ENCODE assay signal across 25 cellular contexts in genomic region chr9:89863141-89863540, GRCh38.
DNase-seq lines count a peak whose midpoint lies in the region; ATAC-seq and TF ChIP-seq lines count a peak whose summit lies in the region.
"Had no signal": no experiment of that assay in that cellular context is flagged by ENCODE, and none has a peak within 500 bp of the region (broad histone marks: within the 10 kb centered on the region; RNA-seq: fewer than 3 reads in every experiment).

No MANE protein-coding gene starts in this region.

- no peak overlapping the region for H3K4me3 ChIP-seq in upper lobe of right lung
- H3K4me3 ChIP-seq: SJCRH30 had no signal

- POLR2A ChIA-PET in activated naive CD8-positive, alpha-beta T cell treated with anti-CD3 and anti-CD28 coated beads, Interleukin-2, amount 10 ng/mL, durations not matched to agents 7 days and 5 days (lab: Charles Lee): no interaction called here

- no peak overlapping the region for H3K4me3 Mint-ChIP-seq in activated naive CD8-positive, alpha-beta T cell treated with anti-CD3 and anti-CD28 coated beads, Interleukin-2, amount 10 ng/mL, durations not matched to agents 7 days and 5 days
- no peak overlapping the region for H3K4me3 Mint-ChIP-seq in activated naive CD8-positive, alpha-beta T cell treated with anti-CD3 and anti-CD28 coated beads, Interleukin-2, amount 50 U/mL, for 24 hours
- no peak overlapping the region for H3K4me3 Mint-ChIP-seq in glutamatergic neuron (ENCODE audit: unreplicated experiment)
- no peak overlapping the region for H3K4me3 Mint-ChIP-seq in nephron
- H3K4me3 Mint-ChIP-seq: CD4-positive, alpha-beta memory T cell had no signal

- no peaks in the 10 kb centered on the region for H3K36me3 Mint-ChIP-seq in activated naive CD8-positive, alpha-beta T cell treated with anti-CD3 and anti-CD28 coated beads, Interleukin-2, amount 10 ng/mL, durations not matched to agents 7 days and 5 days
- H3K36me3 Mint-ChIP-seq in activated naive CD8-positive, alpha-beta T cell treated with anti-CD3 and anti-CD28 coated beads, Interleukin-2, amount 50 U/mL, for 24 hours (ENCODE audit: low read depth): no peaks in the 10 kb centered on the region
- peaks cover 10% of the 10 kb centered on the region for H3K36me3 Mint-ChIP-seq in glutamatergic neuron (ENCODE audit: unreplicated experiment)
- H3K36me3 Mint-ChIP-seq in nephron (ENCODE audit: low read depth): peaks cover 1% of the 10 kb centered on the region
- H3K36me3 Mint-ChIP-seq: CD4-positive, alpha-beta memory T cell had no signal

- no peaks in the 10 kb centered on the region for H3K36me3 ChIP-seq in upper lobe of right lung
- H3K36me3 ChIP-seq: SJCRH30 had no signal

- H3K27me3 Mint-ChIP-seq in activated naive CD8-positive, alpha-beta T cell treated with anti-CD3 and anti-CD28 coated beads, Interleukin-2, amount 10 ng/mL, durations not matched to agents 7 days and 5 days: peaks cover 23% of the 10 kb centered on the region
- H3K27me3 Mint-ChIP-seq in activated naive CD8-positive, alpha-beta T cell treated with anti-CD3 and anti-CD28 coated beads, Interleukin-2, amount 50 U/mL, for 24 hours: peaks cover 6% of the 10 kb centered on the region
- H3K27me3 Mint-ChIP-seq in glutamatergic neuron (ENCODE audit: unreplicated experiment) (peaks cover 3% of the 10 kb centered on the region), nephron (ENCODE audit: low read depth) (peaks cover 7% of the 10 kb centered on the region)
- H3K27me3 Mint-ChIP-seq: CD4-positive, alpha-beta memory T cell had no signal

- DNase-seq in activated naive CD8-positive, alpha-beta T cell treated with anti-CD3 and anti-CD28 coated beads, Interleukin-2, amount 10 ng/mL, durations not matched to agents 7 days and 5 days: peak; percentile 8
- no peak for DNase-seq in activated naive CD8-positive, alpha-beta T cell treated with anti-CD3 and anti-CD28 coated beads, Interleukin-2, amount 50 U/mL, for 24 hours
- peak; percentile 4 for DNase-seq in glutamatergic neuron
- DNase-seq in upper lobe of right lung: peak; percentile 34
- DNase-seq: 8988T; ACHN; CD4-positive, alpha-beta memory T cell; DMS79; EL; GF-D8; NCI-H1092; NCI-H1436; NCI-H446; NCI-H526; NCI-H82; NK-92 treated with Interleukin-12 subunit alpha and Interleukin-12 subunit beta, amount 100 ng/mL, for 24 hours; PC-3 had no signal

- H3K4me1 Mint-ChIP-seq in activated naive CD8-positive, alpha-beta T cell treated with anti-CD3 and anti-CD28 coated beads, Interleukin-2, amount 10 ng/mL, durations not matched to agents 7 days and 5 days: peaks cover 13% of the 10 kb centered on the region
- no peaks in the 10 kb centered on the region for H3K4me1 Mint-ChIP-seq in activated naive CD8-positive, alpha-beta T cell treated with anti-CD3 and anti-CD28 coated beads, Interleukin-2, amount 50 U/mL, for 24 hours
- peaks cover 20% of the 10 kb centered on the region for H3K4me1 Mint-ChIP-seq in glutamatergic neuron (ENCODE audit: low read depth, unreplicated experiment)
- peaks cover 43% of the 10 kb centered on the region for H3K4me1 Mint-ChIP-seq in nephron
- H3K4me1 Mint-ChIP-seq: CD4-positive, alpha-beta memory T cell had no signal

- TF ChIP-seq CTCF in glutamatergic neuron (IDR thresholded peaks at IDR 0.05; ENCODE audit: partially characterized antibody, unreplicated experiment) (no peak), nephron (IDR thresholded peaks at IDR 0.05; ENCODE audit: unreplicated experiment in 3 of 3) (no peak), upper lobe of right lung (IDR thresholded peaks at IDR 0.05) (no peak)

- no peaks in the 10 kb centered on the region for H3K9me3 ChIP-seq in upper lobe of right lung

- intact Hi-C loops in upper lobe of right lung (cut with DNase I): no loop called here

- no peak overlapping the region for H3K27ac ChIP-seq in upper lobe of right lung

- H3K4me1 ChIP-seq in upper lobe of right lung: peaks cover 7% of the 10 kb centered on the region

- no peaks in the 10 kb centered on the region for H3K9me3 Mint-ChIP-seq in activated naive CD8-positive, alpha-beta T cell treated with anti-CD3 and anti-CD28 coated beads, Interleukin-2, amount 10 ng/mL, durations not matched to agents 7 days and 5 days
- H3K9me3 Mint-ChIP-seq in activated naive CD8-positive, alpha-beta T cell treated with anti-CD3 and anti-CD28 coated beads, Interleukin-2, amount 50 U/mL, for 24 hours: no peaks in the 10 kb centered on the region
- H3K9me3 Mint-ChIP-seq in glutamatergic neuron (ENCODE audit: unreplicated experiment) (peaks cover 9% of the 10 kb centered on the region), nephron (peaks cover 8% of the 10 kb centered on the region)
- H3K9me3 Mint-ChIP-seq: CD4-positive, alpha-beta memory T cell had no signal

- no peak overlapping the region for H3K27ac Mint-ChIP-seq in activated naive CD8-positive, alpha-beta T cell treated with anti-CD3 and anti-CD28 coated beads, Interleukin-2, amount 10 ng/mL, durations not matched to agents 7 days and 5 days
- no peak overlapping the region for H3K27ac Mint-ChIP-seq in activated naive CD8-positive, alpha-beta T cell treated with anti-CD3 and anti-CD28 coated beads, Interleukin-2, amount 50 U/mL, for 24 hours
- H3K27ac Mint-ChIP-seq in glutamatergic neuron (ENCODE audit: unreplicated experiment) (no peak overlapping the region), nephron (peak overlapping the region in 2 of 3 experiments; percentile 48 to 70)

- H3K27me3 ChIP-seq in upper lobe of right lung: no peaks in the 10 kb centered on the region
- H3K27me3 ChIP-seq: SJCRH30 had no signal

- ATAC-seq in activated naive CD8-positive, alpha-beta T cell treated with anti-CD3 and anti-CD28 coated beads, Interleukin-2, amount 10 ng/mL, durations not matched to agents 7 days and 5 days (ENCODE audit: low read depth): no peak
- ATAC-seq in activated naive CD8-positive, alpha-beta T cell treated with anti-CD3 and anti-CD28 coated beads, Interleukin-2, amount 50 U/mL, for 24 hours: no peak
- ATAC-seq in upper lobe of right lung (no peak), HG03045 (IDR thresholded peaks at IDR 0.05; ENCODE audit: unreplicated experiment) (no peak), HG03460 (IDR thresholded peaks at IDR 0.05; ENCODE audit: unreplicated experiment) (no peak), GM19455 (IDR thresholded peaks at IDR 0.05; ENCODE audit: unreplicated experiment) (no peak)
- ATAC-seq: HCT116, PC-3, Right ventricle myocardium inferior, SK-N-SH treated with all-trans-retinoic acid at 6 μM for 48 hours had no signal

Comparison
In these comparisons a context has a peak if more than half of its experiments do, and no peak if none do; other contexts are left out.
1. H3K27ac Mint-ChIP-seq: peak in nephron (2 of 3); none in activated naive CD8-positive, alpha-beta T cell treated with anti-CD3 and anti-CD28 coated beads, Interleukin-2, amount 10 ng/mL, durations not matched to agents 7 days and 5 days (single experiment), activated naive CD8-positive, alpha-beta T cell treated with anti-CD3 and anti-CD28 coated beads, Interleukin-2, amount 50 U/mL, for 24 hours (single experiment) and glutamatergic neuron (single experiment).